ENCODE assay signal across 10 cellular contexts in genomic region chr18:80046961-80047541, GRCh38.
"Had no signal": no experiment of that assay in that cellular context is flagged by ENCODE, and none has a peak within 500 bp of the region (broad histone marks: within the 10 kb centered on the region; RNA-seq: fewer than 3 reads in every experiment).

No MANE protein-coding gene starts in this region.

- ATAC-seq: mucosa of descending colon; natural killer cell; stimulated activated naive CD8-positive, alpha-beta T cell treated with anti-CD3 and anti-CD28 coated beads, Interleukin-15, amount 100 ng/mL, for 72 hours had no signal

- H3K9me3 ChIP-seq: left ventricle myocardium inferior, right atrium auricular region, upper lobe of left lung had no signal

- H3K27ac ChIP-seq: cardiac muscle cell, left ventricle myocardium inferior, right atrium auricular region, upper lobe of left lung had no signal

- H3K27me3 ChIP-seq: cardiac muscle cell, right atrium auricular region, upper lobe of left lung had no signal

- DNase-seq: activated naive CD4-positive, alpha-beta T cell treated with anti-CD3 and anti-CD28 coated beads, Interleukin-2, amount 10 ng/mL, durations not matched to agents 7 days and 5 days; hippocampal formation; kidney; left ventricle myocardium inferior; mucosa of descending colon; natural killer cell; stimulated activated naive CD8-positive, alpha-beta T cell treated with anti-CD3 and anti-CD28 coated beads, Interleukin-15, amount 100 ng/mL, for 72 hours had no signal

- H3K4me3 ChIP-seq: cardiac muscle cell, left ventricle myocardium inferior, mucosa of descending colon, right atrium auricular region, upper lobe of left lung had no signal

- H3K4me1 ChIP-seq: right atrium auricular region, upper lobe of left lung had no signal
